1 cellular context compared by ENCODE assay signal in genomic region chr10:119688033-119688508, GRCh38.
TF ChIP-seq lines count a peak whose summit lies in the region.

No MANE protein-coding gene starts in this region.

TF ChIP-seq in K562, 482 proteins besides CTCF, POLR2A, EP300 and RAD21 (continued from another document and continues in another):
- no peak for TF ChIP-seq SIX5 (IDR thresholded peaks at IDR 0.05; ENCODE audit: borderline replicate concordance in 1 of 2, insufficient read depth in 1 of 2, low read depth in 1 of 2, low read length in 2 of 2)
- TF ChIP-seq SIN3B (IDR thresholded peaks at IDR 0.05; ENCODE audit: low read depth), result no peak
- no peak for TF ChIP-seq ZFP30 (CRISPR knock-in tag; IDR thresholded peaks at IDR 0.05; ENCODE audit: borderline replicate concordance)
- TF ChIP-seq SREBF1 (IDR thresholded peaks at IDR 0.05; ENCODE audit: borderline replicate concordance, low read depth, low read length), result no peak
- TF ChIP-seq RBM14 (IDR thresholded peaks at IDR 0.05; ENCODE audit: borderline replicate concordance, insufficient read depth, low read depth, low read length), result no peak
- no peak for TF ChIP-seq SMARCB1 (IDR thresholded peaks at IDR 0.05; ENCODE audit: insufficient read length, low read depth)
- TF ChIP-seq TCF7 (IDR thresholded peaks at IDR 0.05; ENCODE audit: borderline replicate concordance), result no peak
- TF ChIP-seq L3MBTL2 (IDR thresholded peaks at IDR 0.05), result no peak
- TF ChIP-seq MAFK (IDR thresholded peaks at IDR 0.05; ENCODE audit: low read length), result no peak
- TF ChIP-seq, protein P1, sequence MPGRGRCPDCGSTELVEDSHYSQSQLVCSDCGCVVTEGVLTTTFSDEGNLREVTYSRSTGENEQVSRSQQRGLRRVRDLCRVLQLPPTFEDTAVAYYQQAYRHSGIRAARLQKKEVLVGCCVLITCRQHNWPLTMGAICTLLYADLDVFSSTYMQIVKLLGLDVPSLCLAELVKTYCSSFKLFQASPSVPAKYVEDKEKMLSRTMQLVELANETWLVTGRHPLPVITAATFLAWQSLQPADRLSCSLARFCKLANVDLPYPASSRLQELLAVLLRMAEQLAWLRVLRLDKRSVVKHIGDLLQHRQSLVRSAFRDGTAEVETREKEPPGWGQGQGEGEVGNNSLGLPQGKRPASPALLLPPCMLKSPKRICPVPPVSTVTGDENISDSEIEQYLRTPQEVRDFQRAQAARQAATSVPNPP (IDR thresholded peaks at IDR 0.05; ENCODE audit: borderline replicate concordance, insufficient read depth, insufficient read length), result no peak
- no peak for TF ChIP-seq SOX6 (IDR thresholded peaks at IDR 0.05)
- TF ChIP-seq GABPA (tag; conservative IDR thresholded peaks at IDR 0.05; ENCODE audit: low read depth), result peak; percentile 32; the same call in 1 of the 2 replicates
- TF ChIP-seq, protein P2, sequence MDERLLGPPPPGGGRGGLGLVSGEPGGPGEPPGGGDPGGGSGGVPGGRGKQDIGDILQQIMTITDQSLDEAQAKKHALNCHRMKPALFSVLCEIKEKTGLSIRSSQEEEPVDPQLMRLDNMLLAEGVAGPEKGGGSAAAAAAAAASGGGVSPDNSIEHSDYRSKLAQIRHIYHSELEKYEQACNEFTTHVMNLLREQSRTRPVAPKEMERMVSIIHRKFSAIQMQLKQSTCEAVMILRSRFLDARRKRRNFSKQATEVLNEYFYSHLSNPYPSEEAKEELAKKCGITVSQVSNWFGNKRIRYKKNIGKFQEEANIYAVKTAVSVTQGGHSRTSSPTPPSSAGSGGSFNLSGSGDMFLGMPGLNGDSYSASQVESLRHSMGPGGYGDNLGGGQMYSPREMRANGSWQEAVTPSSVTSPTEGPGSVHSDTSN (CRISPR knock-in tag; IDR thresholded peaks at IDR 0.05; ENCODE audit: low read depth), result no peak
- TF ChIP-seq, protein P2 (tag; conservative IDR thresholded peaks at IDR 0.05; ENCODE audit: low read depth), result peak; percentile 74
- TF ChIP-seq TEAD2 (tag; IDR thresholded peaks at IDR 0.05), result peak; percentile 91
- no peak for TF ChIP-seq THRA (IDR thresholded peaks at IDR 0.05)
- no peak for TF ChIP-seq NFRKB (IDR thresholded peaks at IDR 0.05; ENCODE audit: low read depth)
- peak; percentile 96 for TF ChIP-seq ZBTB9 (CRISPR knock-in tag; IDR thresholded peaks at IDR 0.05)
- TF ChIP-seq ZNF239 (CRISPR knock-in tag; IDR thresholded peaks at IDR 0.05), result peak; percentile 84
- no peak for TF ChIP-seq BRCA1 (IDR thresholded peaks at IDR 0.05)
- no peak for TF ChIP-seq BRCA1 (CRISPR knock-in tag; IDR thresholded peaks at IDR 0.05)
- TF ChIP-seq TBP (optimal IDR thresholded peaks at IDR 0.05; ENCODE audit: low read depth, low read length), result no peak
- no peak for TF ChIP-seq IFI16 (CRISPR knock-in tag; IDR thresholded peaks at IDR 0.05)
- no peak for TF ChIP-seq JUNB (CRISPR knock-in tag; conservative IDR thresholded peaks at IDR 0.05)
- TF ChIP-seq, protein P3, sequence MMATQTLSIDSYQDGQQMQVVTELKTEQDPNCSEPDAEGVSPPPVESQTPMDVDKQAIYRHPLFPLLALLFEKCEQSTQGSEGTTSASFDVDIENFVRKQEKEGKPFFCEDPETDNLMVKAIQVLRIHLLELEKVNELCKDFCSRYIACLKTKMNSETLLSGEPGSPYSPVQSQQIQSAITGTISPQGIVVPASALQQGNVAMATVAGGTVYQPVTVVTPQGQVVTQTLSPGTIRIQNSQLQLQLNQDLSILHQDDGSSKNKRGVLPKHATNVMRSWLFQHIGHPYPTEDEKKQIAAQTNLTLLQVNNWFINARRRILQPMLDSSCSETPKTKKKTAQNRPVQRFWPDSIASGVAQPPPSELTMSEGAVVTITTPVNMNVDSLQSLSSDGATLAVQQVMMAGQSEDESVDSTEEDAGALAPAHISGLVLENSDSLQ (IDR thresholded peaks at IDR 0.05), result 0 out of 2 replicates have a peak, but pooled peaks have one; percentile 5
- TF ChIP-seq PCBP2 (IDR thresholded peaks at IDR 0.05; ENCODE audit: low read depth, low read length, poor library complexity, severe bottlenecking), result no peak
- no peak for TF ChIP-seq KDM1A (IDR thresholded peaks at IDR 0.05)
- TF ChIP-seq ZBTB11 (CRISPR knock-in tag; IDR thresholded peaks at IDR 0.05), result peak in 1 of 3 experiments; percentile 71; a peak in 1 of 6 replicates
- no peak for TF ChIP-seq MITF (IDR thresholded peaks at IDR 0.05)
- TF ChIP-seq ZFPM2 (CRISPR knock-in tag; IDR thresholded peaks at IDR 0.05), result no peak
- TF ChIP-seq MED1 (CRISPR knock-in tag; IDR thresholded peaks at IDR 0.05; ENCODE audit: borderline replicate concordance), result no peak
- no peak for TF ChIP-seq ZNF12 (CRISPR knock-in tag; IDR thresholded peaks at IDR 0.05)
- no peak for TF ChIP-seq ZBTB7A (IDR thresholded peaks at IDR 0.05; ENCODE audit: borderline replicate concordance, control insufficient read depth, low read depth, low read length)
- TF ChIP-seq PTTG1 (tag; IDR thresholded peaks at IDR 0.05; ENCODE audit: low read depth), result peak; percentile 93
- TF ChIP-seq, protein P4, sequence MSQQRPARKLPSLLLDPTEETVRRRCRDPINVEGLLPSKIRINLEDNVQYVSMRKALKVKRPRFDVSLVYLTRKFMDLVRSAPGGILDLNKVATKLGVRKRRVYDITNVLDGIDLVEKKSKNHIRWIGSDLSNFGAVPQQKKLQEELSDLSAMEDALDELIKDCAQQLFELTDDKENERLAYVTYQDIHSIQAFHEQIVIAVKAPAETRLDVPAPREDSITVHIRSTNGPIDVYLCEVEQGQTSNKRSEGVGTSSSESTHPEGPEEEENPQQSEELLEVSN (IDR thresholded peaks at IDR 0.05; ENCODE audit: borderline replicate concordance in 1 of 2, extremely low read depth in 1 of 2, insufficient read depth in 1 of 2, insufficient read length in 1 of 2, low read depth in 1 of 2, low read length in 1 of 2, poor library complexity in 1 of 2, severe bottlenecking in 1 of 2), result no peak
- TF ChIP-seq ZNF133 (CRISPR knock-in tag; IDR thresholded peaks at IDR 0.05), result no peak
- peak; percentile 73; the same call in 1 of the 2 replicates for TF ChIP-seq DIDO1 (tag; IDR thresholded peaks at IDR 0.05; ENCODE audit: low read depth)
- TF ChIP-seq ZNF79 (CRISPR knock-in tag; IDR thresholded peaks at IDR 0.05; ENCODE audit: low read depth), result peak; percentile 88
- no peak for TF ChIP-seq RFX7 (CRISPR knock-in tag; IDR thresholded peaks at IDR 0.05)
- no peak for TF ChIP-seq ZNF764 (CRISPR knock-in tag; IDR thresholded peaks at IDR 0.05; ENCODE audit: low read depth)
- TF ChIP-seq, protein P5, sequence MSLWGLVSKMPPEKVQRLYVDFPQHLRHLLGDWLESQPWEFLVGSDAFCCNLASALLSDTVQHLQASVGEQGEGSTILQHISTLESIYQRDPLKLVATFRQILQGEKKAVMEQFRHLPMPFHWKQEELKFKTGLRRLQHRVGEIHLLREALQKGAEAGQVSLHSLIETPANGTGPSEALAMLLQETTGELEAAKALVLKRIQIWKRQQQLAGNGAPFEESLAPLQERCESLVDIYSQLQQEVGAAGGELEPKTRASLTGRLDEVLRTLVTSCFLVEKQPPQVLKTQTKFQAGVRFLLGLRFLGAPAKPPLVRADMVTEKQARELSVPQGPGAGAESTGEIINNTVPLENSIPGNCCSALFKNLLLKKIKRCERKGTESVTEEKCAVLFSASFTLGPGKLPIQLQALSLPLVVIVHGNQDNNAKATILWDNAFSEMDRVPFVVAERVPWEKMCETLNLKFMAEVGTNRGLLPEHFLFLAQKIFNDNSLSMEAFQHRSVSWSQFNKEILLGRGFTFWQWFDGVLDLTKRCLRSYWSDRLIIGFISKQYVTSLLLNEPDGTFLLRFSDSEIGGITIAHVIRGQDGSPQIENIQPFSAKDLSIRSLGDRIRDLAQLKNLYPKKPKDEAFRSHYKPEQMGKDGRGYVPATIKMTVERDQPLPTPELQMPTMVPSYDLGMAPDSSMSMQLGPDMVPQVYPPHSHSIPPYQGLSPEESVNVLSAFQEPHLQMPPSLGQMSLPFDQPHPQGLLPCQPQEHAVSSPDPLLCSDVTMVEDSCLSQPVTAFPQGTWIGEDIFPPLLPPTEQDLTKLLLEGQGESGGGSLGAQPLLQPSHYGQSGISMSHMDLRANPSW (CRISPR knock-in tag; IDR thresholded peaks at IDR 0.05), result no peak
- TF ChIP-seq SETDB1 (IDR thresholded peaks at IDR 0.05; ENCODE audit: low read length), result no peak
- TF ChIP-seq ARID4B (CRISPR knock-in tag; IDR thresholded peaks at IDR 0.05), result no peak
